Comparison of ENCODE assay signal across 25 cellular contexts in the genomic region with DNA sequence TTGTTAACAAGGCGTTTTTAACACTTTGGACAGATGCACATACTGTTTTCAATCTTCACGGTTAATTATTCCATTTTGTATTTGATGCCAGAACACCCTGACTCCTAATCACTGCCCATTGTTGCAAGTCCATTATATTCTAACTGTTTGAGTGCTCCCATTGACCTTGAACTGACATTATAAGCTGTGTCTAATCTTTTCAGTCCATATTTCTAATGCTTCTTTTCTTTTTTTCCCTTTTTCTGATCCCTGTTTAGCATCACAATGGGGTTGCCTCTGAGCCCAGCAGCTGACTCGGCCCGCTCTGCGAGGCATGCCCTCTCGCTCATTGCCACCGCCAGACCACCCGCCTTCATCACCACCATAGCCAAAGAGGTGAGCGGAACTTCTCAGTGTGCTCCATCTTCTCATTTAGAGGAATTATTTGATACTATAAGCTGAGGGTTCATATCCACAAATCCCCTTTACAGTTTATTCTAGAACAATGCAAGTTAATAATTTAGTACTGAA.
"Had no signal": no experiment of that assay in that cellular context is flagged by ENCODE, and none has a peak within 500 bp of the region (broad histone marks: within the 10 kb centered on the region; RNA-seq: fewer than 3 reads in every experiment).

No MANE protein-coding gene starts in this region.

- H3K36me3 ChIP-seq: right lobe of liver, uterus had no signal

- H3K4me2 ChIP-seq: hepatocyte, smooth muscle cell had no signal

- H3K4me3 ChIP-seq: hepatocyte, left ventricle myocardium inferior, lung, psoas muscle, right atrium auricular region, right lobe of liver, smooth muscle cell, tibial nerve, uterus had no signal

- H3K9me3 ChIP-seq: left ventricle myocardium inferior, psoas muscle, right atrium auricular region, right lobe of liver, tibial nerve, uterus had no signal

- H3K79me2 ChIP-seq: hepatocyte, parathyroid adenoma had no signal

- H3K27me3 Mint-ChIP-seq: naive B cell; stimulated activated memory B cell treated with anti-CD40 and anti-IgM and Interleukin-4, amounts not matched to agents 10 μg/mL and 1 μg/mL and 100 μg/mL, for 72 hours; stimulated activated naive CD8-positive, alpha-beta T cell treated with anti-CD3 and anti-CD28 coated beads, Interleukin-15, amount 100 ng/mL, for 72 hours had no signal

- H3K4me3 Mint-ChIP-seq: mesothelial cell of epicardium; naive B cell; natural killer cell; stimulated activated memory B cell treated with anti-CD40 and anti-IgM and Interleukin-4, amounts not matched to agents 10 μg/mL and 1 μg/mL and 100 μg/mL, for 72 hours; stimulated activated naive CD8-positive, alpha-beta T cell treated with anti-CD3 and anti-CD28 coated beads, Interleukin-15, amount 100 ng/mL, for 72 hours; type B pancreatic cell had no signal

- H3K36me3 Mint-ChIP-seq: mesothelial cell of epicardium, natural killer cell, type B pancreatic cell had no signal

- H3K27me3 ChIP-seq: hepatocyte, right atrium auricular region, right lobe of liver, tibial nerve, uterus had no signal

- H3K4me1 Mint-ChIP-seq: naive B cell; stimulated activated memory B cell treated with anti-CD40 and anti-IgM and Interleukin-4, amounts not matched to agents 10 μg/mL and 1 μg/mL and 100 μg/mL, for 72 hours; stimulated activated naive CD8-positive, alpha-beta T cell treated with anti-CD3 and anti-CD28 coated beads, Interleukin-15, amount 100 ng/mL, for 72 hours had no signal

- H2AFZ ChIP-seq: hepatocyte, parathyroid adenoma had no signal

- H3K27ac Mint-ChIP-seq: mesothelial cell of epicardium; naive B cell; natural killer cell; stimulated activated memory B cell treated with anti-CD40 and anti-IgM and Interleukin-4, amounts not matched to agents 10 μg/mL and 1 μg/mL and 100 μg/mL, for 72 hours; stimulated activated naive CD8-positive, alpha-beta T cell treated with anti-CD3 and anti-CD28 coated beads, Interleukin-15, amount 100 ng/mL, for 72 hours; type B pancreatic cell had no signal

- H3K9me3 Mint-ChIP-seq: mesothelial cell of epicardium; naive B cell; natural killer cell; stimulated activated memory B cell treated with anti-CD40 and anti-IgM and Interleukin-4, amounts not matched to agents 10 μg/mL and 1 μg/mL and 100 μg/mL, for 72 hours; stimulated activated naive CD8-positive, alpha-beta T cell treated with anti-CD3 and anti-CD28 coated beads, Interleukin-15, amount 100 ng/mL, for 72 hours; type B pancreatic cell had no signal

- H3K4me1 ChIP-seq: left ventricle myocardium inferior, psoas muscle, right atrium auricular region, right lobe of liver, tibial nerve, uterus had no signal

- DNase-seq: islet precursor cell; left ventricle myocardium inferior; mesendoderm; naive B cell; natural killer cell; nucleus accumbens; psoas muscle; right lobe of liver; stimulated activated CD4-positive, alpha-beta T cell treated with anti-CD3 and anti-CD28 coated beads, Interleukin-1b, Interleukin-23, amount 100 ng/mL, for 48 hours; stimulated activated CD4-positive, alpha-beta T cell treated with anti-CD3 and anti-CD28 coated beads, Interleukin-2, amount 100 ng/mL, for 48 hours; stimulated activated CD4-positive, alpha-beta T cell treated with anti-CD3 and anti-CD28 coated beads, Interleukin-4, amount 100 ng/mL, for 4 hours; stimulated activated CD8-positive, alpha-beta memory T cell treated with anti-CD3 and anti-CD28 coated beads, Interleukin-4, amount 100 ng/mL, for 48 hours; stimulated activated naive CD4-positive, alpha-beta T cell treated with Interleukin-2 at 50 U/mL for 16 hours; stimulated activated naive CD8-positive, alpha-beta T cell treated with anti-CD3 and anti-CD28 coated beads, Interleukin-15, amount 100 ng/mL, for 72 hours; substantia nigra; uterus had no signal

- H3K9ac ChIP-seq: parathyroid adenoma had no signal

- H3K27ac ChIP-seq: hepatocyte, left ventricle myocardium inferior, parathyroid adenoma, psoas muscle, right atrium auricular region, right lobe of liver, tibial nerve, uterus had no signal
